Comparison of ENCODE assay signal across 27 cellular contexts in genomic region chr7:37604078-37604477, GRCh38.
"Had no signal": no experiment of that assay in that cellular context is flagged by ENCODE, and none has a peak within 500 bp of the region (broad histone marks: within the 10 kb centered on the region; RNA-seq: fewer than 3 reads in every experiment).

No MANE protein-coding gene starts in this region.

- H3K27ac Mint-ChIP-seq: nephron; neural progenitor cell; progenitor cell of endocrine pancreas; stimulated activated effector memory CD8-positive, alpha-beta T cell treated with anti-CD3 and anti-CD28 coated beads, Interleukin-12 subunit alpha, Interleukin-12 subunit beta, amount 100 ng/mL, for 72 hours; stimulated activated naive B cell treated with anti-CD40 and anti-IgM and Interleukin-4, amounts not matched to agents 10 μg/mL and 1 μg/mL and 100 μg/mL, for 72 hours; stimulated activated naive CD8-positive, alpha-beta T cell treated with anti-CD3 and anti-CD28 coated beads, Interleukin-15, Interleukin-2, amounts not matched to agents 100 ng/mL and 50 ng/mL, for 24 hours had no signal

- H3K9ac ChIP-seq: neural progenitor cell, parathyroid adenoma had no signal

- H3K36me3 Mint-ChIP-seq: neural progenitor cell; stimulated activated effector memory CD8-positive, alpha-beta T cell treated with anti-CD3 and anti-CD28 coated beads, Interleukin-12 subunit alpha, Interleukin-12 subunit beta, amount 100 ng/mL, for 72 hours; stimulated activated naive B cell treated with anti-CD40 and anti-IgM and Interleukin-4, amounts not matched to agents 10 μg/mL and 1 μg/mL and 100 μg/mL, for 72 hours had no signal

- H3K27me3 Mint-ChIP-seq: progenitor cell of endocrine pancreas; stimulated activated naive CD8-positive, alpha-beta T cell treated with anti-CD3 and anti-CD28 coated beads, Interleukin-15, Interleukin-2, amounts not matched to agents 100 ng/mL and 50 ng/mL, for 24 hours had no signal

- H3K9me3 ChIP-seq: ovary, psoas muscle, right lobe of liver, sigmoid colon, stomach, thoracic aorta, thyroid gland, tibial nerve, upper lobe of left lung, vagina had no signal

- H3K9me3 Mint-ChIP-seq: stimulated activated effector memory CD8-positive, alpha-beta T cell treated with anti-CD3 and anti-CD28 coated beads, Interleukin-12 subunit alpha, Interleukin-12 subunit beta, amount 100 ng/mL, for 72 hours; stimulated activated naive B cell treated with anti-CD40 and anti-IgM and Interleukin-4, amounts not matched to agents 10 μg/mL and 1 μg/mL and 100 μg/mL, for 72 hours; stimulated activated naive CD8-positive, alpha-beta T cell treated with anti-CD3 and anti-CD28 coated beads, Interleukin-15, Interleukin-2, amounts not matched to agents 100 ng/mL and 50 ng/mL, for 24 hours had no signal

- H3K27me3 ChIP-seq: neural progenitor cell, ovary, right lobe of liver, sigmoid colon, stomach, thyroid gland, tibial nerve, upper lobe of left lung, vagina had no signal

- H3K4me3 Mint-ChIP-seq: nephron; neural progenitor cell; stimulated activated effector memory CD8-positive, alpha-beta T cell treated with anti-CD3 and anti-CD28 coated beads, Interleukin-12 subunit alpha, Interleukin-12 subunit beta, amount 100 ng/mL, for 72 hours; stimulated activated naive B cell treated with anti-CD40 and anti-IgM and Interleukin-4, amounts not matched to agents 10 μg/mL and 1 μg/mL and 100 μg/mL, for 72 hours; stimulated activated naive CD8-positive, alpha-beta T cell treated with anti-CD3 and anti-CD28 coated beads, Interleukin-15, Interleukin-2, amounts not matched to agents 100 ng/mL and 50 ng/mL, for 24 hours had no signal

- H3K4me3 ChIP-seq: neural progenitor cell, ovary, psoas muscle, right lobe of liver, sigmoid colon, stomach, thoracic aorta, thyroid gland, tibial nerve, upper lobe of left lung, vagina had no signal

- ATAC-seq: psoas muscle; right cardiac atrium; right lobe of liver; stimulated activated effector memory CD8-positive, alpha-beta T cell treated with anti-CD3 and anti-CD28 coated beads, Interleukin-12 subunit alpha, Interleukin-12 subunit beta, amount 100 ng/mL, for 72 hours; stimulated activated naive B cell treated with anti-CD40 and anti-IgM and Interleukin-4, amounts not matched to agents 10 μg/mL and 1 μg/mL and 100 μg/mL, for 72 hours had no signal

- H3K27ac ChIP-seq: neural progenitor cell, ovary, parathyroid adenoma, psoas muscle, right lobe of liver, sigmoid colon, stomach, thoracic aorta, thyroid gland, tibial nerve, upper lobe of left lung, vagina had no signal

- H3K36me3 ChIP-seq: neural progenitor cell, ovary, right lobe of liver, sigmoid colon, stomach, thoracic aorta, thyroid gland, tibial nerve, upper lobe of left lung, vagina had no signal

- H3K4me1 Mint-ChIP-seq: nephron; neural progenitor cell; stimulated activated effector memory CD8-positive, alpha-beta T cell treated with anti-CD3 and anti-CD28 coated beads, Interleukin-12 subunit alpha, Interleukin-12 subunit beta, amount 100 ng/mL, for 72 hours; stimulated activated naive B cell treated with anti-CD40 and anti-IgM and Interleukin-4, amounts not matched to agents 10 μg/mL and 1 μg/mL and 100 μg/mL, for 72 hours had no signal

- H3K4me2 ChIP-seq: neural progenitor cell had no signal

- H3K79me2 ChIP-seq: parathyroid adenoma had no signal

- DNase-seq: occipital lobe; ovary; posterior cingulate gyrus; psoas muscle; right cardiac atrium; right lobe of liver; sigmoid colon; small intestine; stimulated activated CD4-positive, alpha-beta T cell treated with anti-CD3 and anti-CD28 coated beads, Interleukin-15, amount 100 ng/mL, for 24 hours; stimulated activated CD4-positive, alpha-beta T cell treated with anti-CD3 and anti-CD28 coated beads, Interleukin-2, amount 100 ng/mL, for 24 hours; stimulated activated CD4-positive, alpha-beta T cell treated with anti-CD3 and anti-CD28 coated beads, Interleukin-2, amount 100 ng/mL, for 48 hours; stimulated activated CD4-positive, alpha-beta T cell treated with anti-CD3 and anti-CD28 coated beads, Interleukin-4, amount 100 ng/mL, for 24 hours; stimulated activated naive B cell treated with anti-CD40 and anti-IgM and Interleukin-4, amounts not matched to agents 10 μg/mL and 1 μg/mL and 100 μg/mL, for 72 hours; stimulated activated naive CD4-positive, alpha-beta T cell treated with Interleukin-2 at 50 U/mL for 16 hours; stomach; thyroid gland; trophoblast cell; upper lobe of left lung had no signal

- H3K4me1 ChIP-seq: neural progenitor cell, parathyroid adenoma, psoas muscle, right lobe of liver, sigmoid colon, stomach, thyroid gland, tibial nerve, upper lobe of left lung, vagina had no signal
